ENCODE assay signal across 1 cellular context in the genomic region with DNA sequence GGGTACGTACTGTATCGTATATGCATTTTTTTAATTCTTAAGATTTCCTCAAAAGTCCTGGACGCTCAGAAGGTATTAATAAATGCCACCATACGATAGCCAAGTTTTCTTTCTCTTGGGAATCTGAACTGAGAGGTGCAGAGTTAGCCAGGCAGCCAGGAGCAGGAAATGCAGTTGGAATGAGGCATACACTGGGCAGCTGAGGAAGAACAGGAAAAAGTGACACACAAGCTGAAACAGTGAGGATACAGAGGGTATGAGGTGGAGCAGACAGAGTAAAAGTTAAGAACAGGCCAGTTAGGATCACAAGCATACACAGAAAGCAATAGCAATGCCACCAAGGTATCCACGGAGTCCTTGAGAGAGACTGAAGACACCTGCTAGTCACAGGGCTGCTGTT.
TF ChIP-seq lines count a peak whose summit lies in the region.

No MANE protein-coding gene starts in this region.

TF ChIP-seq in HepG2, 621 proteins besides CTCF, POLR2A, EP300 and RAD21:
- no peak for TF ChIP-seq ZBTB20 (CRISPR knock-in tag; IDR thresholded peaks at IDR 0.05; ENCODE audit: borderline replicate concordance, low read depth)
- no peak for TF ChIP-seq JARID2 (CRISPR knock-in tag; IDR thresholded peaks at IDR 0.05; ENCODE audit: insufficient replicate concordance)
- TF ChIP-seq, protein P1, sequence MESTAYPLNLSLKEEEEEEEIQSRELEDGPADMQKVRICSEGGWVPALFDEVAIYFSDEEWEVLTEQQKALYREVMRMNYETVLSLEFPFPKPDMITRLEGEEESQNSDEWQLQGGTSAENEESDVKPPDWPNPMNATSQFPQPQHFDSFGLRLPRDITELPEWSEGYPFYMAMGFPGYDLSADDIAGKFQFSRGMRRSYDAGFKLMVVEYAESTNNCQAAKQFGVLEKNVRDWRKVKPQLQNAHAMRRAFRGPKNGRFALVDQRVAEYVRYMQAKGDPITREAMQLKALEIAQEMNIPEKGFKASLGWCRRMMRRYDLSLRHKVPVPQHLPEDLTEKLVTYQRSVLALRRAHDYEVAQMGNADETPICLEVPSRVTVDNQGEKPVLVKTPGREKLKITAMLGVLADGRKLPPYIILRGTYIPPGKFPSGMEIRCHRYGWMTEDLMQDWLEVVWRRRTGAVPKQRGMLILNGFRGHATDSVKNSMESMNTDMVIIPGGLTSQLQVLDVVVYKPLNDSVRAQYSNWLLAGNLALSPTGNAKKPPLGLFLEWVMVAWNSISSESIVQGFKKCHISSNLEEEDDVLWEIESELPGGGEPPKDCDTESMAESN (CRISPR knock-in tag; conservative IDR thresholded peaks at IDR 0.05): no peak
- TF ChIP-seq, protein P2, sequence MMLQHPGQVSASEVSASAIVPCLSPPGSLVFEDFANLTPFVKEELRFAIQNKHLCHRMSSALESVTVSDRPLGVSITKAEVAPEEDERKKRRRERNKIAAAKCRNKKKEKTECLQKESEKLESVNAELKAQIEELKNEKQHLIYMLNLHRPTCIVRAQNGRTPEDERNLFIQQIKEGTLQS (CRISPR knock-in tag; IDR thresholded peaks at IDR 0.05): no peak
- TF ChIP-seq, protein P3, sequence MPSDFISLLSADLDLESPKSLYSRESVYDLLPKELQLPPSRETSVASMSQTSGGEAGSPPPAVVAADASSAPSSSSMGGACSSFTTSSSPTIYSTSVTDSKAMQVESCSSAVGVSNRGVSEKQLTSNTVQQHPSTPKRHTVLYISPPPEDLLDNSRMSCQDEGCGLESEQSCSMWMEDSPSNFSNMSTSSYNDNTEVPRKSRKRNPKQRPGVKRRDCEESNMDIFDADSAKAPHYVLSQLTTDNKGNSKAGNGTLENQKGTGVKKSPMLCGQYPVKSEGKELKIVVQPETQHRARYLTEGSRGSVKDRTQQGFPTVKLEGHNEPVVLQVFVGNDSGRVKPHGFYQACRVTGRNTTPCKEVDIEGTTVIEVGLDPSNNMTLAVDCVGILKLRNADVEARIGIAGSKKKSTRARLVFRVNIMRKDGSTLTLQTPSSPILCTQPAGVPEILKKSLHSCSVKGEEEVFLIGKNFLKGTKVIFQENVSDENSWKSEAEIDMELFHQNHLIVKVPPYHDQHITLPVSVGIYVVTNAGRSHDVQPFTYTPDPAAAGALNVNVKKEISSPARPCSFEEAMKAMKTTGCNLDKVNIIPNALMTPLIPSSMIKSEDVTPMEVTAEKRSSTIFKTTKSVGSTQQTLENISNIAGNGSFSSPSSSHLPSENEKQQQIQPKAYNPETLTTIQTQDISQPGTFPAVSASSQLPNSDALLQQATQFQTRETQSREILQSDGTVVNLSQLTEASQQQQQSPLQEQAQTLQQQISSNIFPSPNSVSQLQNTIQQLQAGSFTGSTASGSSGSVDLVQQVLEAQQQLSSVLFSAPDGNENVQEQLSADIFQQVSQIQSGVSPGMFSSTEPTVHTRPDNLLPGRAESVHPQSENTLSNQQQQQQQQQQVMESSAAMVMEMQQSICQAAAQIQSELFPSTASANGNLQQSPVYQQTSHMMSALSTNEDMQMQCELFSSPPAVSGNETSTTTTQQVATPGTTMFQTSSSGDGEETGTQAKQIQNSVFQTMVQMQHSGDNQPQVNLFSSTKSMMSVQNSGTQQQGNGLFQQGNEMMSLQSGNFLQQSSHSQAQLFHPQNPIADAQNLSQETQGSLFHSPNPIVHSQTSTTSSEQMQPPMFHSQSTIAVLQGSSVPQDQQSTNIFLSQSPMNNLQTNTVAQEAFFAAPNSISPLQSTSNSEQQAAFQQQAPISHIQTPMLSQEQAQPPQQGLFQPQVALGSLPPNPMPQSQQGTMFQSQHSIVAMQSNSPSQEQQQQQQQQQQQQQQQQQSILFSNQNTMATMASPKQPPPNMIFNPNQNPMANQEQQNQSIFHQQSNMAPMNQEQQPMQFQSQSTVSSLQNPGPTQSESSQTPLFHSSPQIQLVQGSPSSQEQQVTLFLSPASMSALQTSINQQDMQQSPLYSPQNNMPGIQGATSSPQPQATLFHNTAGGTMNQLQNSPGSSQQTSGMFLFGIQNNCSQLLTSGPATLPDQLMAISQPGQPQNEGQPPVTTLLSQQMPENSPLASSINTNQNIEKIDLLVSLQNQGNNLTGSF (CRISPR knock-in tag; IDR thresholded peaks at IDR 0.05): no peak
- TF ChIP-seq, protein P4, sequence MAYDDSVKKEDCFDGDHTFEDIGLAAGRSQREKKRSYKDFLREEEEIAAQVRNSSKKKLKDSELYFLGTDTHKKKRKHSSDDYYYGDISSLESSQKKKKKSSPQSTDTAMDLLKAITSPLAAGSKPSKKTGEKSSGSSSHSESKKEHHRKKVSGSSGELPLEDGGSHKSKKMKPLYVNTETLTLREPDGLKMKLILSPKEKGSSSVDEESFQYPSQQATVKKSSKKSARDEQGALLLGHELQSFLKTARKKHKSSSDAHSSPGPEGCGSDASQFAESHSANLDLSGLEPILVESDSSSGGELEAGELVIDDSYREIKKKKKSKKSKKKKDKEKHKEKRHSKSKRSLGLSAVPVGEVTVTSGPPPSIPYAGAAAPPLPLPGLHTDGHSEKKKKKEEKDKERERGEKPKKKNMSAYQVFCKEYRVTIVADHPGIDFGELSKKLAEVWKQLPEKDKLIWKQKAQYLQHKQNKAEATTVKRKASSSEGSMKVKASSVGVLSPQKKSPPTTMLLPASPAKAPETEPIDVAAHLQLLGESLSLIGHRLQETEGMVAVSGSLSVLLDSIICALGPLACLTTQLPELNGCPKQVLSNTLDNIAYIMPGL (CRISPR knock-in tag; IDR thresholded peaks at IDR 0.05; ENCODE audit: borderline replicate concordance in 1 of 2, low read depth in 1 of 2): no peak
- TF ChIP-seq, protein P5, sequence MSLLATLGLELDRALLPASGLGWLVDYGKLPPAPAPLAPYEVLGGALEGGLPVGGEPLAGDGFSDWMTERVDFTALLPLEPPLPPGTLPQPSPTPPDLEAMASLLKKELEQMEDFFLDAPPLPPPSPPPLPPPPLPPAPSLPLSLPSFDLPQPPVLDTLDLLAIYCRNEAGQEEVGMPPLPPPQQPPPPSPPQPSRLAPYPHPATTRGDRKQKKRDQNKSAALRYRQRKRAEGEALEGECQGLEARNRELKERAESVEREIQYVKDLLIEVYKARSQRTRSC (CRISPR knock-in tag; IDR thresholded peaks at IDR 0.05; ENCODE audit: low read depth): no peak
- TF ChIP-seq ZFP37 (CRISPR knock-in tag; IDR thresholded peaks at IDR 0.05; ENCODE audit: borderline replicate concordance): no peak
- TF ChIP-seq STAG1 (CRISPR knock-in tag; IDR thresholded peaks at IDR 0.05): no peak
- TF ChIP-seq SKI (IDR thresholded peaks at IDR 0.05; ENCODE audit: partially characterized antibody): no peak
- no peak for TF ChIP-seq ZNF572 (CRISPR knock-in tag; IDR thresholded peaks at IDR 0.05)
- no peak for TF ChIP-seq PLRG1 (conservative IDR thresholded peaks at IDR 0.05)
- TF ChIP-seq MZF1 (CRISPR knock-in tag; IDR thresholded peaks at IDR 0.05; ENCODE audit: borderline replicate concordance): no peak
- no peak for TF ChIP-seq KMT2B (CRISPR knock-in tag; IDR thresholded peaks at IDR 0.05)
- TF ChIP-seq, protein P6, sequence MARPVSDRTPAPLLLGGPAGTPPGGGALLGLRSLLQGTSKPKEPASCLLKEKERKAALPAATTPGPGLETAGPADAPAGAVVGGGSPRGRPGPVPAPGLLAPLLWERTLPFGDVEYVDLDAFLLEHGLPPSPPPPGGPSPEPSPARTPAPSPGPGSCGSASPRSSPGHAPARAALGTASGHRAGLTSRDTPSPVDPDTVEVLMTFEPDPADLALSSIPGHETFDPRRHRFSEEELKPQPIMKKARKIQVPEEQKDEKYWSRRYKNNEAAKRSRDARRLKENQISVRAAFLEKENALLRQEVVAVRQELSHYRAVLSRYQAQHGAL (CRISPR knock-in tag; IDR thresholded peaks at IDR 0.05; ENCODE audit: not compliant biosample characterization): no peak
- no peak for TF ChIP-seq SRSF4 (IDR thresholded peaks at IDR 0.05; ENCODE audit: low read depth, low read length, poor library complexity, severe bottlenecking)
- TF ChIP-seq ZNF329 (CRISPR knock-in tag; IDR thresholded peaks at IDR 0.05; ENCODE audit: low read depth): no peak
TF ChIP-seq in HepG2: peak in this region for 0.
